Comparison of ENCODE assay signal across 23 cellular contexts in the genomic region with DNA sequence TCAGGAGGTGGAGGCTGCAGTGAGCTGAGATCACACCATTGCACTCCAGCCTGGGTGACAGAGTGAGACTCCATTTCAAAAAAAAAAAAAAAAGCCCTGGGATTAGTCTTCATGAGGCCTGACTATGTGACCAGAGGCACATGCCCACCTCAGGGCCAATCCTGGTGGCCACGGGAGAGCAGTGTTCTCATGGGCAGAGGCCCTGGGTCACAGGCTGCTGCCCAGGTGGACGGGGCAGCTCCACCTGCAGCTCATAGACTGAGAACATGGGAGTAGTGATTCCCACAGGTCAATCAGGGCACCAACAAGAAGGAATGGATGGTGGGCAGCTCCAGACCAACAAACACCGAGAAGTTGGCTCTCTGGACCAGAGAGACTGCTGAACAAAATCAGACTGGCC.
"Had no signal": no experiment of that assay in that cellular context is flagged by ENCODE, and none has a peak within 500 bp of the region (broad histone marks: within the 10 kb centered on the region; RNA-seq: fewer than 3 reads in every experiment).

No MANE protein-coding gene starts in this region.

- H3K36me3 Mint-ChIP-seq: IgD-negative memory B cell had no signal

- H3K27ac ChIP-seq: HL-60, KMS-11, SJSA1, SK-N-MC had no signal

- H3K9ac ChIP-seq: KMS-11 had no signal

- DNase-seq: Kasumi-1, NCI-H1092 treated with DMSO at 0.1 percent for 48 hours, NCI-H1436, NCI-H187, NCI-H2029, NCI-H2081 treated with DMSO at 0.1 percent for 48 hours, NCI-H2171, NCI-H226, NCI-H446, NCI-H510A, NCI-H524 treated with DMSO at 0.1 percent for 48 hours, NCI-H69, NCI-H774, RPMI8226, SHP77 treated with DMSO at 0.1 percent for 48 hours had no signal

- FAIRE-seq: HTR-8/SVneo, K562, RCC 7860 had no signal

- H3K4me3 Mint-ChIP-seq: IgD-negative memory B cell had no signal

- H3K4me3 ChIP-seq: K562, SJSA1, SK-N-MC had no signal

- H3K9me3 ChIP-seq: SJSA1 had no signal

- H3K36me3 ChIP-seq: SJSA1 had no signal

- H3K27ac Mint-ChIP-seq: IgD-negative memory B cell had no signal

- H3K4me1 ChIP-seq: SJSA1 had no signal

- H3K4me1 Mint-ChIP-seq: IgD-negative memory B cell had no signal
